Comparison of ENCODE assay signal across 8 cellular contexts in the genomic region with DNA sequence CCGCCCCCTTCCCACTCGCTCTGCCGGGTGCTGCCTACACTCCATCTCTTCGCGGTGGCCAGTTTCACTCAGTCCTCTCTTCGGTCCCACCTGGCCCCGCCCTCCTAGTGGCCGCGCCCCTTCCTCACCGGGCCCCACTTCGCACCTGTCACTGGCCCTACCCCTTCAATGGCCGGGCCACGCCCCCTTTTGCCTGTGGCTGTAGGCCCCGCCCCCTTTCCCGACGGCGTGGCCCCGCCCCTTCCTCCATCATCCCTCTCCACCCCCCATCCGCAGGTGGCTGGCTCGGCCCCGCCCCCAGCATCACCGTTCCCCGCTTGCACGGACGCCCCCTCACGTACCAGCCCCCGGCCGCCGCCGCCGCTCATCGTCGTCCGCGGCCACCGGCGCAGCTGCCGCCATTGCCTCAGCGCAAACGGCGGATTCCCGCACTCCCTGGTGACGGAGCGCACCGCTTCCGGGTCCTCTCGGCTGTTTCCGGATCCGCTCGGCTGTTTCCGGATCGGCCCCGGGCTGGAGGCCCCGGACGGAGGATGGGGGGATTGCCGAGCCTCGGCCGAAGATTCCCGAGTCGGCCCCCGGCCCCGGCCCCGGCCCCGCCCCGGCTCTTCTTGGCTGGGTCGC. TPM values are rescaled to one million over a fixed set of nuclear protein-coding genes. Genes with fewer than 3 reads are reported as not detected.
DNase-seq lines count a peak whose midpoint lies in the region; ATAC-seq and TF ChIP-seq lines count a peak whose summit lies in the region.

TSS of gene RABEP2 (minus strand) at position 477 of the 624 bp plus-strand sequence. CDS start at position 402, 75 bp downstream.

- 1% methylated on average over 49 of the region's 66 CpGs for WGBS in suprapubic skin

- no peaks in the 10 kb centered on the region for H3K9me3 Mint-ChIP-seq in activated naive CD4-positive, alpha-beta T cell treated with anti-CD3 and anti-CD28 coated beads, Interleukin-2, amount 50 U/mL, for 24 hours

- peak within 1 kb of the TSS; percentile 70 for H3K4me3 ChIP-seq in suprapubic skin

- H3K9me3 ChIP-seq in suprapubic skin = no peaks in the 10 kb centered on the region

- TF ChIP-seq EP300 in suprapubic skin (IDR thresholded peaks at IDR 0.05) = no peak

- DNase-seq in GM04504 (ENCODE audit: low read depth) = peak; percentile 74
- peak; percentile 78 for DNase-seq in NCI-H1048 (lab: John Stamatoyannopoulos, UW)
- DNase-seq in SKM-1 (lab: John Stamatoyannopoulos, UW; ENCODE audit: unreplicated experiment) = peak; percentile 72
- peak; percentile 22 for DNase-seq in glomerular endothelial cell (ENCODE audit: extremely low read depth, low read depth, low spot score)
- DNase-seq in occipital lobe (lab: John Stamatoyannopoulos, UW) = peak; percentile 82
- DNase-seq in suprapubic skin (ENCODE audit: low spot score in 2 of 2) = peak; percentile 95

- no peaks in the 10 kb centered on the region for H3K27me3 Mint-ChIP-seq in activated naive CD4-positive, alpha-beta T cell treated with anti-CD3 and anti-CD28 coated beads, Interleukin-2, amount 50 U/mL, for 24 hours

- peak within 1 kb of the TSS; percentile 97 for H3K27ac Mint-ChIP-seq in activated naive CD4-positive, alpha-beta T cell treated with anti-CD3 and anti-CD28 coated beads, Interleukin-2, amount 50 U/mL, for 24 hours

- H3K4me1 ChIP-seq in suprapubic skin = peaks cover 18% of the 10 kb centered on the region

- ATAC-seq in HG02588 (IDR thresholded peaks at IDR 0.05; ENCODE audit: unreplicated experiment) = peak; percentile 61

- H3K27ac ChIP-seq in suprapubic skin = peak within 1 kb of the TSS; percentile 95

- no peak for TF ChIP-seq POLR2A in suprapubic skin (IDR thresholded peaks at IDR 0.05)

- peaks cover 6% of the 10 kb centered on the region for H3K36me3 ChIP-seq in suprapubic skin

- peak within 1 kb of the TSS; percentile 93 for H3K4me3 Mint-ChIP-seq in activated naive CD4-positive, alpha-beta T cell treated with anti-CD3 and anti-CD28 coated beads, Interleukin-2, amount 50 U/mL, for 24 hours

- no peaks in the 10 kb centered on the region for H3K27me3 ChIP-seq in suprapubic skin

- no peak for TF ChIP-seq CTCF in suprapubic skin (IDR thresholded peaks at IDR 0.05)

- H3K36me3 Mint-ChIP-seq in activated naive CD4-positive, alpha-beta T cell treated with anti-CD3 and anti-CD28 coated beads, Interleukin-2, amount 50 U/mL, for 24 hours = peaks cover 4% of the 10 kb centered on the region

- H3K4me1 Mint-ChIP-seq in activated naive CD4-positive, alpha-beta T cell treated with anti-CD3 and anti-CD28 coated beads, Interleukin-2, amount 50 U/mL, for 24 hours = peaks cover 15% of the 10 kb centered on the region

RNA-seq across cellular contexts. Expression of gene RABEP2, which starts in this region (rescaled TPM):
- total RNA-seq in glomerular endothelial cell = 61.0 and 76.5 TPM in 2 replicates
- 17.8 TPM for total RNA-seq in occipital lobe
- total RNA-seq in suprapubic skin = 100 to 1,000 TPM in 1 of 4 donors, 10 to 100 TPM in 3; 66.7 to 108 (median 81.5) TPM

Comparison
In these comparisons a context has a peak if more than half of its experiments do, and no peak if none do; other contexts are left out.
1. Peak in every context shown above with its lines: DNase-seq, ATAC-seq, H3K4me3 ChIP-seq and H3K27ac ChIP-seq.
2. DNase-seq: peak in every context shown above with its lines; median percentile 95 in suprapubic skin; 82 in occipital lobe; 78 in NCI-H1048; 74 in GM04504; 72 in SKM-1; 22 in glomerular endothelial cell.